Comparison of ENCODE assay signal across 8 cellular contexts in genomic region chr1:171188388-171189266, GRCh38. TPM values are rescaled to one million over a fixed set of nuclear protein-coding genes. Genes with fewer than 3 reads are reported as not detected.
DNase-seq lines count a peak whose midpoint lies in the region; ATAC-seq, FAIRE-seq and TF ChIP-seq lines count a peak whose summit lies in the region.

No MANE protein-coding gene starts in this region.

- ATAC-seq in HG03378 (IDR thresholded peaks at IDR 0.05; ENCODE audit: unreplicated experiment) (peak; percentile 72), heart left ventricle (peak in 3 of 4 donors; percentile 74 to 80 (median 76)), gastrocnemius medialis (no peak)

- peak; percentile 72 for TF ChIP-seq CTCF in BJ (IDR thresholded peaks at IDR 0.05; ENCODE audit: insufficient read depth, low read depth, low read length)
- TF ChIP-seq CTCF in heart left ventricle (IDR thresholded peaks at IDR 0.05) = peak; percentile 81 to 95 (median 89)
- TF ChIP-seq CTCF in gastrocnemius medialis (IDR thresholded peaks at IDR 0.05 in 4 of 5, conservative IDR thresholded peaks at IDR 0.05 in 1 of 5) = peak; percentile 34 to 69 (median 60)

- H3K4me3 ChIP-seq in BJ (ENCODE audit: low read depth, low read length) (no peak overlapping the region), heart left ventricle (peak overlapping the region; percentile 4 to 67 (median 50)), gastrocnemius medialis (peak overlapping the region; percentile 37 to 56 (median 48))

- in situ Hi-C loops in gastrocnemius medialis (cut with MboI; ENCODE audit: low sequenced_read_pairs in 4 of 4) = loop anchor here in 1 of 4 donors (25.0 kb wide), 1 partner anchor 101 kb away; the partner anchor contains the start of gene FMO3

- TF ChIP-seq POLR2A in heart left ventricle (IDR thresholded peaks at IDR 0.05) (no peak), gastrocnemius medialis (IDR thresholded peaks at IDR 0.05) (no peak)

- H3K4me3 Mint-ChIP-seq in activated T-helper 2 cell treated with anti-CD3 and anti-CD28 coated beads, Interferon-gamma antibody, Interleukin-2, Interleukin-4, amounts not matched to agents 10 μg/mL and 5 μg/mL and 100 μg/mL, durations not matched to agents 14 hours and 24 hours and 36 hours (ENCODE audit: low read depth) = no peak overlapping the region

- no peaks in the 10 kb centered on the region for H3K9me3 Mint-ChIP-seq in activated T-helper 2 cell treated with anti-CD3 and anti-CD28 coated beads, Interferon-gamma antibody, Interleukin-2, Interleukin-4, amounts not matched to agents 10 μg/mL and 5 μg/mL and 100 μg/mL, durations not matched to agents 14 hours and 24 hours and 36 hours

- H3K36me3 ChIP-seq in BJ (ENCODE audit: control insufficient read depth, insufficient read depth, low read length) (no peaks in the 10 kb centered on the region), heart left ventricle (peaks cover 0 to 16% (median 3%) of the 10 kb centered on the region in 9 donors), gastrocnemius medialis (no peaks in the 10 kb centered on the region)

- H3K27me3 Mint-ChIP-seq in activated T-helper 2 cell treated with anti-CD3 and anti-CD28 coated beads, Interferon-gamma antibody, Interleukin-2, Interleukin-4, amounts not matched to agents 10 μg/mL and 5 μg/mL and 100 μg/mL, durations not matched to agents 14 hours and 24 hours and 36 hours (ENCODE audit: low read depth) = peaks cover 5% of the 10 kb centered on the region

- H3K27ac ChIP-seq in heart left ventricle (peak overlapping the region in 11 of 12 donors; percentile 35 to 88 (median 75)), gastrocnemius medialis (peak overlapping the region; percentile 16 to 75 (median 63))

- H3K27me3 ChIP-seq in BJ (ENCODE audit: control insufficient read depth, insufficient read depth, low read length) (no peaks in the 10 kb centered on the region), heart left ventricle (no peaks in the 10 kb centered on the region), gastrocnemius medialis (no peaks in the 10 kb centered on the region)

- no peak for DNase-seq in BJ (ENCODE audit: low read depth)
- peak; percentile 25 for DNase-seq in GM18507 (ENCODE audit: extremely low spot score, insufficient read length, low read depth)
- DNase-seq in NOMO-1 (lab: John Stamatoyannopoulos, UW; ENCODE audit: unreplicated experiment in 2 of 2) = peak; percentile 2 to 51
- DNase-seq in activated T-helper 2 cell treated with anti-CD3 and anti-CD28 coated beads, Interferon-gamma antibody, Interleukin-2, Interleukin-4, amounts not matched to agents 10 μg/mL and 5 μg/mL and 100 μg/mL, durations not matched to agents 14 hours and 24 hours and 36 hours (ENCODE audit: low spot score) = peak; percentile 10
- peak in 4 of 5 donors; percentile 56 to 66 (median 64) for DNase-seq in heart left ventricle
- DNase-seq in gastrocnemius medialis = peak in 1 of 2 donors; percentile 15
- no peak for DNase-seq in posterior vena cava (ENCODE audit: low spot score)

- CTCF ChIA-PET in BJ (lab: Yijun Ruan, JAX) = interaction anchor here (0.9 to 2.3 kb wide), 10 partner anchors 9 to 107 kb away, joined by 3 to 13 read pairs (median 3); no protein-coding TSS in a partner anchor

- H3K4me1 ChIP-seq in heart left ventricle = peaks cover 0 to 35% (median 3%) of the 10 kb centered on the region in 12 donors
- no peaks in the 10 kb centered on the region for H3K4me1 ChIP-seq in gastrocnemius medialis

- peak; percentile 77 for FAIRE-seq in GM18507 (lab: Jason Lieb, UNC)

- no peak overlapping the region for H3K27ac Mint-ChIP-seq in activated T-helper 2 cell treated with anti-CD3 and anti-CD28 coated beads, Interferon-gamma antibody, Interleukin-2, Interleukin-4, amounts not matched to agents 10 μg/mL and 5 μg/mL and 100 μg/mL, durations not matched to agents 14 hours and 24 hours and 36 hours

- intact Hi-C loops in activated T-helper 2 cell treated with anti-CD3 and anti-CD28 coated beads, Interferon-gamma antibody, Interleukin-2, Interleukin-4, amounts not matched to agents 10 μg/mL and 5 μg/mL and 100 μg/mL, durations not matched to agents 14 hours and 24 hours and 36 hours (cut with micrococcal nuclease) = no loop called here
- intact Hi-C loops in heart left ventricle (cut with DNase I) = loop anchor here (1.0 to 10.0 kb wide), 12 partner anchors 24 to 108 kb away; no protein-coding TSS in a partner anchor
- intact Hi-C loops in gastrocnemius medialis (cut with DNase I; ENCODE audit: low total_unique reads) = loop anchor here (1.0 to 5.0 kb wide), 2 partner anchors 39 to 78 kb away; no protein-coding TSS in a partner anchor
- intact Hi-C loops in posterior vena cava (cut with DNase I) = no loop called here

- H3K9me3 ChIP-seq in heart left ventricle = no peaks in the 10 kb centered on the region
- no peaks in the 10 kb centered on the region for H3K9me3 ChIP-seq in gastrocnemius medialis

- H3K36me3 Mint-ChIP-seq in activated T-helper 2 cell treated with anti-CD3 and anti-CD28 coated beads, Interferon-gamma antibody, Interleukin-2, Interleukin-4, amounts not matched to agents 10 μg/mL and 5 μg/mL and 100 μg/mL, durations not matched to agents 14 hours and 24 hours and 36 hours (ENCODE audit: low read depth) = no peaks in the 10 kb centered on the region

- POLR2A ChIA-PET in BJ (lab: Charles Lee) = interaction anchor here (0.6 kb wide), 1 partner anchor 28 kb away, joined by 6 read pairs; no protein-coding TSS in a partner anchor

- H3K4me1 Mint-ChIP-seq in activated T-helper 2 cell treated with anti-CD3 and anti-CD28 coated beads, Interferon-gamma antibody, Interleukin-2, Interleukin-4, amounts not matched to agents 10 μg/mL and 5 μg/mL and 100 μg/mL, durations not matched to agents 14 hours and 24 hours and 36 hours (ENCODE audit: low read depth) = no peaks in the 10 kb centered on the region

- 23 to 40% (median 32%) methylated on average over 11 of the region's 11 CpGs for WGBS in heart left ventricle, 4 donors

RNA-seq across cellular contexts. Expression of gene FMO2, which starts 3.5 kb away (rescaled TPM):
- 0.07 and 0.17 TPM in 2 replicates for polyA plus RNA-seq in BJ (2011; rRNA removed)
- polyA minus RNA-seq in BJ (2011; rRNA and poly(A)+ RNA removed) = not detected in 2 replicates
- total RNA-seq in activated T-helper 2 cell treated with anti-CD3 and anti-CD28 coated beads, Interferon-gamma antibody, Interleukin-2, Interleukin-4, amounts not matched to agents 10 μg/mL and 5 μg/mL and 100 μg/mL, durations not matched to agents 14 hours and 24 hours and 36 hours = not detected in 2 replicates
- total RNA-seq in heart left ventricle = 10 to 100 TPM; 17.8 to 65.6 (median 31.3) TPM
- polyA plus RNA-seq in heart left ventricle = 10 to 100 TPM in 1 of 2 donors, 1 to 10 TPM in 1; 7.5 to 24.4 TPM
- total RNA-seq in gastrocnemius medialis = 10 to 100 TPM; 13.2 to 25.1 (median 22.5) TPM
- 10 to 100 TPM; 41.0 to 42.3 TPM for total RNA-seq in posterior vena cava

RNA-seq across cellular contexts. Expression of gene FMO1, which starts 59.7 kb away (rescaled TPM):
- 0.91 and 2.0 TPM in 2 replicates for polyA plus RNA-seq in BJ (2011; rRNA removed)
- 0.28 and 0.77 TPM in 2 replicates for polyA minus RNA-seq in BJ (2011; rRNA and poly(A)+ RNA removed)
- total RNA-seq in activated T-helper 2 cell treated with anti-CD3 and anti-CD28 coated beads, Interferon-gamma antibody, Interleukin-2, Interleukin-4, amounts not matched to agents 10 μg/mL and 5 μg/mL and 100 μg/mL, durations not matched to agents 14 hours and 24 hours and 36 hours = not detected in 2 replicates
- 1 to 10 TPM in 2 of 9 donors, under 1 TPM in 6, not detected in 1; 0.23 to 7.0 (median 0.59) TPM for total RNA-seq in heart left ventricle
- under 1 TPM in 1 of 2 donors, not detected in 1; 0.15 TPM for polyA plus RNA-seq in heart left ventricle
- under 1 TPM in 1 of 4 donors, not detected in 3; 0.36 TPM for total RNA-seq in gastrocnemius medialis
- 1 to 10 TPM; 1.0 to 2.2 TPM for total RNA-seq in posterior vena cava

Comparison
In these comparisons a context has a peak if more than half of its experiments do, and no peak if none do; other contexts are left out.
1. DNase-seq: peak in GM18507 (single experiment), NOMO-1 (2 of 2), activated T-helper 2 cell treated with anti-CD3 and anti-CD28 coated beads, Interferon-gamma antibody, Interleukin-2, Interleukin-4, amounts not matched to agents 10 μg/mL and 5 μg/mL and 100 μg/mL, durations not matched to agents 14 hours and 24 hours and 36 hours (single experiment) and heart left ventricle (4 of 5); none in BJ (single experiment) and posterior vena cava (single experiment).
2. ATAC-seq: peak in HG03378 (single experiment) and heart left ventricle (3 of 4); none in gastrocnemius medialis (0 of 2).
3. RNA of gene FMO2, which starts 3.5 kb away (total RNA-seq): 41.0 to 42.3 TPM in posterior vena cava, 17.8 to 65.6 TPM in heart left ventricle and 13.2 to 25.1 TPM in gastrocnemius medialis; not detected in activated T-helper 2 cell treated with anti-CD3 and anti-CD28 coated beads, Interferon-gamma antibody, Interleukin-2, Interleukin-4, amounts not matched to agents 10 μg/mL and 5 μg/mL and 100 μg/mL, durations not matched to agents 14 hours and 24 hours and 36 hours; every median in the first group is over 10 times any median in the second.
4. intact Hi-C loops: an anchor here in heart left ventricle (1.0 to 10.0 kb wide) and gastrocnemius medialis (1.0 to 5.0 kb wide); none called in activated T-helper 2 cell treated with anti-CD3 and anti-CD28 coated beads, Interferon-gamma antibody, Interleukin-2, Interleukin-4, amounts not matched to agents 10 μg/mL and 5 μg/mL and 100 μg/mL, durations not matched to agents 14 hours and 24 hours and 36 hours and posterior vena cava.
5. Peak in every context shown above with its lines, with median percentiles within 50 percentile points of each other: CTCF ChIP-seq.